Comparison of ENCODE assay signal across 1 cellular context in genomic region chr15:95410757-95411156, GRCh38.
TF ChIP-seq lines count a peak whose summit lies in the region.

No MANE protein-coding gene starts in this region.

TF ChIP-seq in K562, 482 proteins besides CTCF, POLR2A, EP300 and RAD21 (continued from another document):
- no peak for TF ChIP-seq ETS1 (conservative IDR thresholded peaks at IDR 0.05; ENCODE audit: control insufficient read depth, low read depth, low read length)
- TF ChIP-seq ZNF41 (CRISPR knock-in tag; conservative IDR thresholded peaks at IDR 0.05): no peak
- peak; percentile 54 for TF ChIP-seq CBFA2T2 (conservative IDR thresholded peaks at IDR 0.05)
- TF ChIP-seq ELF1 (tag; IDR thresholded peaks at IDR 0.05): no peak
- peak; percentile 59; the same call in 1 of the 2 replicates for TF ChIP-seq GATA2 (CRISPR knock-in tag; IDR thresholded peaks at IDR 0.05)
- TF ChIP-seq MTA2 (IDR thresholded peaks at IDR 0.05; ENCODE audit: low read depth): 0 out of 2 replicates have a peak, but pooled peaks have one; percentile 20
- no peak for TF ChIP-seq ZFP36 (IDR thresholded peaks at IDR 0.05; ENCODE audit: low read depth, low read length, partially characterized antibody)
- TF ChIP-seq HDAC2 (IDR thresholded peaks at IDR 0.05): no peak
- peak; percentile 73 for TF ChIP-seq TCF3 (CRISPR knock-in tag; IDR thresholded peaks at IDR 0.05)
- no peak for TF ChIP-seq ZBTB26 (CRISPR knock-in tag; IDR thresholded peaks at IDR 0.05)
- TF ChIP-seq STAT5A (IDR thresholded peaks at IDR 0.05; ENCODE audit: borderline replicate concordance, low read length): peak; percentile 36; the same call in 1 of the 2 replicates
- TF ChIP-seq KLF16 (IDR thresholded peaks at IDR 0.05): 0 out of 2 replicates have a peak, but pooled peaks have one; percentile 41
- TF ChIP-seq PML (IDR thresholded peaks at IDR 0.05; ENCODE audit: low read length): peak; percentile 31; the same call in 1 of the 2 replicates
- TF ChIP-seq FOXK2 (conservative IDR thresholded peaks at IDR 0.05 in 1 of 2, IDR thresholded peaks at IDR 0.05 in 1 of 2; ENCODE audit: low read depth in 2 of 2): no peak
- peak; percentile 43; the same call in 1 of the 2 replicates for TF ChIP-seq MAX (CRISPR knock-in tag; IDR thresholded peaks at IDR 0.05)
- no peak for TF ChIP-seq ZNF143 (CRISPR knock-in tag; IDR thresholded peaks at IDR 0.05)
- TF ChIP-seq TEAD4 (IDR thresholded peaks at IDR 0.05; ENCODE audit: low read length): peak; percentile 79
- TF ChIP-seq TEAD4 (CRISPR knock-in tag; IDR thresholded peaks at IDR 0.05; ENCODE audit: borderline replicate concordance): no peak
